ENCODE assay signal across 8 cellular contexts in genomic region chr1:204446413-204447111, GRCh38. TPM values are rescaled to one million over a fixed set of nuclear protein-coding genes. Genes with fewer than 3 reads are reported as not detected.
DNase-seq lines count a peak whose midpoint lies in the region; ATAC-seq and TF ChIP-seq lines count a peak whose summit lies in the region.

No MANE protein-coding gene starts in this region.

- CTCF ChIA-PET in RWPE1 (lab: Yijun Ruan, JAX) = interaction anchor here (0.5 to 3.1 kb wide), 13 partner anchors 10 to 559 kb away, joined by 3 to 24 read pairs (median 4); partner anchors contain the start of gene PIK3C2B

- peak; percentile 37 for TF ChIP-seq CTCF in RWPE1 (conservative IDR thresholded peaks at IDR 0.05; ENCODE audit: low read depth)
- no peak for TF ChIP-seq CTCF in omental fat pad (IDR thresholded peaks at IDR 0.05)
- TF ChIP-seq CTCF in testis (IDR thresholded peaks at IDR 0.05) = peak in 2 of 3 experiments; percentile 50 to 71

- peaks cover 27% of the 10 kb centered on the region for H3K4me1 ChIP-seq in testis

- no peaks in the 10 kb centered on the region for H3K27me3 ChIP-seq in testis

- no peak for TF ChIP-seq POLR2A in testis (IDR thresholded peaks at IDR 0.05)

- peak; percentile 70 for ATAC-seq in GM19328 (IDR thresholded peaks at IDR 0.05; ENCODE audit: unreplicated experiment)
- no peak for ATAC-seq in omental fat pad (ENCODE audit: low FRiP score)

- no peak overlapping the region for H3K4me3 ChIP-seq in testis

- intact Hi-C loops in testis (cut with DNase I; ENCODE audit: low total_unique reads) = no loop called here

- 61 to 65% methylated on average over 4 to 11 of the region's 11 CpGs for WGBS in testis, 2 donors

- DNase-seq in AML-193 (lab: John Stamatoyannopoulos, UW) (peak; percentile 29 to 35), M059J (ENCODE audit: low read depth) (peak; percentile 58), RWPE1 (ENCODE audit: low spot score) (peak; percentile 67), foreskin melanocyte (peak; percentile 38), omental fat pad (ENCODE audit: low spot score) (peak; percentile 58), testis (peak; percentile 69)
- peak; percentile 60 for DNase-seq in activated effector memory CD4-positive, alpha-beta T cell treated with Interleukin-2 at 50 U/mL for 16 hours

- no peaks in the 10 kb centered on the region for H3K36me3 ChIP-seq in testis (ENCODE audit: low read depth, missing control alignments)

- H3K9me3 ChIP-seq in testis = no peaks in the 10 kb centered on the region

- H3K27ac ChIP-seq in RWPE1 = peak overlapping the region; percentile 48; the same call in 1 of the 2 replicates
- no peak overlapping the region for H3K27ac ChIP-seq in testis

- POLR2A ChIA-PET in RWPE1 (lab: Yijun Ruan, JAX; ENCODE audit: low non-redundant PET) = no interaction called here

RNA-seq across cellular contexts. Expression of gene PPP1R15B, which starts 34.9 kb away (rescaled TPM):
- total RNA-seq in M059J (2014; rRNA removed; shearing (Covaris generic)) = 24.2 and 41.6 TPM in 2 replicates
- total RNA-seq in omental fat pad (100 to 1,000 TPM in 2 of 4 donors, 10 to 100 TPM in 2; 62.3 to 238 (median 124) TPM), testis (10 to 100 TPM; 40.1 to 42.0 TPM)
- polyA plus RNA-seq in testis (ENCODE audit: insufficient read depth, low read depth, low replicate concordance) = 22.5 TPM

RNA-seq across cellular contexts. Expression of gene PIK3C2B, which starts 48.0 kb away (rescaled TPM):
- 3.0 and 4.0 TPM in 2 replicates for total RNA-seq in M059J (2014; rRNA removed; shearing (Covaris generic))
- total RNA-seq in omental fat pad (10 to 100 TPM; 17.2 to 42.4 (median 31.6) TPM), testis (10 to 100 TPM; 12.7 to 20.1 TPM)
- 7.6 TPM for polyA plus RNA-seq in testis (ENCODE audit: insufficient read depth, low read depth, low replicate concordance)

Comparison
In these comparisons a context has a peak if more than half of its experiments do, and no peak if none do; other contexts are left out.
1. CTCF ChIP-seq: peak in RWPE1 (single experiment) and testis (2 of 3); none in omental fat pad (0 of 3).
2. Peak in every context shown above with its lines, with median percentiles within 50 percentile points of each other: DNase-seq.